ENCODE assay signal across 18 cellular contexts in genomic region chr20:50416930-50417329, GRCh38.
DNase-seq lines count a peak whose midpoint lies in the region; ATAC-seq and TF ChIP-seq lines count a peak whose summit lies in the region.
"Had no signal": no experiment of that assay in that cellular context is flagged by ENCODE, and none has a peak within 500 bp of the region (broad histone marks: within the 10 kb centered on the region; RNA-seq: fewer than 3 reads in every experiment).

No MANE protein-coding gene starts in this region.

- no peak overlapping the region for H3K4me3 ChIP-seq in lung

- peak; percentile 90 to 93 for DNase-seq in NCI-H524 (lab: John Stamatoyannopoulos, UW)
- DNase-seq in lung (ENCODE audit: low spot score) = no peak
- DNase-seq in substantia nigra (lab: John Stamatoyannopoulos, UW) = no peak
- no peak for DNase-seq in stimulated activated CD4-positive, alpha-beta T cell treated with anti-CD3 and anti-CD28 coated beads, Interleukin-12 subunit alpha, Interleukin-12 subunit beta, amount 100 ng/mL, for 4 hours
- DNase-seq in G401 (ENCODE audit: low spot score) = no peak
- no peak for DNase-seq in NCI-H2029 (lab: John Stamatoyannopoulos, UW)
- DNase-seq: activated CD4-positive, alpha-beta T cell treated with anti-CD3 and anti-CD28 coated beads, Interleukin-2, amount 10 ng/mL, durations not matched to agents 7 days and 5 days; activated T-cell treated with anti-CD3 and anti-CD28 coated beads, Interleukin-2, amount 50 U/mL, for 4 hours; DMS53; effector CD4-positive, alpha-beta T cell; foreskin melanocyte; naive thymus-derived CD4-positive, alpha-beta T cell; NCI-H187; SHP77; T-helper 9 cell had no signal

- no peaks in the 10 kb centered on the region for H3K36me3 ChIP-seq in lung (ENCODE audit: control insufficient read depth in 2 of 2, insufficient read depth in 2 of 2, low read length in 2 of 2)

- no peaks in the 10 kb centered on the region for H3K27me3 ChIP-seq in lung (ENCODE audit: control insufficient read depth, insufficient read depth)

- no peak for TF ChIP-seq CTCF in lung (IDR thresholded peaks at IDR 0.05; ENCODE audit: control extremely low read depth, extremely low read depth)

- H3K27ac ChIP-seq in cingulate gyrus (ENCODE audit: low read depth, low read length) (peak overlapping the region; percentile 96), lung (ENCODE audit: low read depth in 1 of 2, low read length in 1 of 2) (peak overlapping the region; percentile 96 to 97), substantia nigra (ENCODE audit: low read depth, low read length, poor library complexity, severe bottlenecking) (peak overlapping the region; percentile 97)
- H3K27ac ChIP-seq: HL-60 had no signal

- peaks cover 0 to 2% of the 10 kb centered on the region in 2 donors for H3K9me3 ChIP-seq in lung (ENCODE audit: control insufficient read depth in 2 of 2, insufficient read depth in 1 of 2, low read length in 1 of 2)

- 77 to 85% methylated on average over 7 of the region's 7 CpGs for WGBS in lung, 2 donors

- in situ Hi-C loops in G401 (cut with HindIII; ENCODE audit: low sequenced_read_pairs) = no loop called here

- peaks cover 9 to 19% of the 10 kb centered on the region in 2 donors for H3K4me1 ChIP-seq in lung (ENCODE audit: control insufficient read depth in 2 of 2, insufficient read depth in 2 of 2, low read length in 2 of 2)

- ATAC-seq in lung (ENCODE audit: insufficient read depth, low FRiP score) (no peak), HG03354 (IDR thresholded peaks at IDR 0.05; ENCODE audit: poor library complexity, severe bottlenecking, unreplicated experiment) (no peak)
- ATAC-seq: activated T-cell treated with anti-CD3 and anti-CD28 coated beads, Interleukin-2, amount 50 U/mL, for 4 hours; naive thymus-derived CD4-positive, alpha-beta T cell had no signal

Comparison
In these comparisons a context has a peak if more than half of its experiments do, and no peak if none do; other contexts are left out.
1. DNase-seq: peak in NCI-H524 (2 of 2); none in lung (single experiment), substantia nigra (0 of 49), stimulated activated CD4-positive, alpha-beta T cell treated with anti-CD3 and anti-CD28 coated beads, Interleukin-12 subunit alpha, Interleukin-12 subunit beta, amount 100 ng/mL, for 4 hours (single experiment), G401 (single experiment) and NCI-H2029 (single experiment).
2. Peak in every context shown above with its lines, with median percentiles within 50 percentile points of each other: H3K27ac ChIP-seq.